ENCODE assay signal across 20 cellular contexts in the genomic region with DNA sequence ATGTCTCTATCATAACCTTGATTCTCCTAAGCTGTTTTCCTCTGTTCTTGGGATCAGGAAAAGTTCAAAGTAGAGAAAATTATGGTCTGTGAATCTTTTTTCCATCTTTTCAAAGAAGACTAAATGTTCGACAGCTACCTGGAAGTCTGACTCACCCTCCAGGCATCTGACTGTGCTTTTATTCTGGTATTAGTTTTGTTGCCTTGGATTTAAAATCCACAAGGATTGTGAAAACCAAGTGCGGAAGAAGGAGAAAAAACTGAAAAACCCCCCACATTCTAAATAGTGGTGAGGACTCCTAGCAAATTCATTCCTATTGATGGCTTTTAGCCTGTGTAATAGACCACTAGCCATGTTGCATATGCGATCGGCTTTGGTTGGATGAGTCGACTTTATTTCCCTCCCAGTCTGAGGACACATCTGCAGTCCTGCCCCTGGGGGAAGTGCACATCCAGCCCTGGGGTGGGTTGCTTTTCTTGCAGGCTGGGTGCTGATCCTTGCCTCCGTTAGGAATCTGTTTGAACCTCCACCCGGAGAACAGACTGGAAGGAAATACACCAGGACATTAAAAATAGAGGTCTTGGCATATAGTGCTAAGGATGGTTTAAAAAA. TPM values are rescaled to one million over a fixed set of nuclear protein-coding genes. Genes with fewer than 3 reads are reported as not detected.
DNase-seq lines count a peak whose midpoint lies in the region; ATAC-seq and TF ChIP-seq lines count a peak whose summit lies in the region.
"Had no signal": no experiment of that assay in that cellular context is flagged by ENCODE, and none has a peak within 500 bp of the region (broad histone marks: within the 10 kb centered on the region; RNA-seq: fewer than 3 reads in every experiment).

No MANE protein-coding gene starts in this region.

- H3K27ac ChIP-seq in RWPE1 (peak overlapping the region; percentile 57), foreskin keratinocyte (no peak overlapping the region)
- H3K27ac ChIP-seq: ovary had no signal

- POLR2A ChIA-PET in RWPE1 (lab: Yijun Ruan, JAX; ENCODE audit: low non-redundant PET): no interaction called here

- H3K27me3 ChIP-seq in foreskin keratinocyte: no peaks in the 10 kb centered on the region
- H3K27me3 ChIP-seq: dorsolateral prefrontal cortex, heart left ventricle, ovary, uterus had no signal

- DNase-seq in NCI-H82 (lab: John Stamatoyannopoulos, UW): peak; percentile 17
- DNase-seq in NCI-H82 treated with DMSO at 0.1 percent for 48 hours (lab: John Stamatoyannopoulos, UW; ENCODE audit: unreplicated experiment): no peak
- DNase-seq in RWPE1 (ENCODE audit: low spot score): no peak
- DNase-seq in foreskin keratinocyte: peak; percentile 6 to 15
- peak; percentile 17 for DNase-seq in renal cortical epithelial cell (ENCODE audit: low read depth)
- no peak for DNase-seq in NCI-H345 (lab: John Stamatoyannopoulos, UW)
- no peak for DNase-seq in stimulated activated naive CD4-positive, alpha-beta T cell (lab: John Stamatoyannopoulos, UW)
- DNase-seq: activated CD4-positive, alpha-beta T cell treated with anti-CD3 and anti-CD28 coated beads, Interleukin-2, amount 50 U/mL, for 1 hour; DND-41; kidney; NCI-H2029; NCI-H526 treated with DMSO at 0.1 percent for 48 hours; OCI-M1; stimulated activated naive CD4-positive, alpha-beta T cell treated with Interleukin-2 at 50 U/mL for 16 hours had no signal

- no peak for TF ChIP-seq CTCF in RWPE1 (conservative IDR thresholded peaks at IDR 0.05; ENCODE audit: low read depth)
- TF ChIP-seq CTCF in foreskin keratinocyte (conservative IDR thresholded peaks at IDR 0.05): no peak

- H3K4me1 ChIP-seq in foreskin keratinocyte: no peaks in the 10 kb centered on the region
- H3K4me1 ChIP-seq: uterus had no signal

- ATAC-seq in foreskin keratinocyte (no peak), GM18511 (IDR thresholded peaks at IDR 0.05; ENCODE audit: unreplicated experiment) (no peak)
- ATAC-seq: SK-N-SH treated with all-trans-retinoic acid at 6 μM for 48 hours had no signal

- CTCF ChIA-PET in RWPE1 (lab: Yijun Ruan, JAX): no interaction called here

RNA-seq across cellular contexts. Expression of gene LDLRAD4, which starts 16.9 kb away (rescaled TPM):
- total RNA-seq in foreskin keratinocyte: not detected in 2 replicates
- polyA plus RNA-seq in foreskin keratinocyte: not detected in 2 replicates
- total RNA-seq in renal cortical epithelial cell: 0.87 and 4.3 TPM in 2 replicates

Comparison
In these comparisons a context has a peak if more than half of its experiments do, and no peak if none do; other contexts are left out.
1. DNase-seq: peak in NCI-H82 (single experiment), foreskin keratinocyte (2 of 2) and renal cortical epithelial cell (single experiment); none in NCI-H82 treated with DMSO at 0.1 percent for 48 hours (single experiment), RWPE1 (single experiment), NCI-H345 (single experiment) and stimulated activated naive CD4-positive, alpha-beta T cell (0 of 6).